In genomic region chrX:153685179-153685536, GRCh38 we compare ENCODE assay signal across 19 cellular contexts. TPM values are rescaled to one million over a fixed set of nuclear protein-coding genes. Genes with fewer than 3 reads are reported as not detected.
DNase-seq lines count a peak whose midpoint lies in the region; FAIRE-seq and TF ChIP-seq lines count a peak whose summit lies in the region.
"Had no signal": no experiment of that assay in that cellular context is flagged by ENCODE, and none has a peak within 500 bp of the region (broad histone marks: within the 10 kb centered on the region; RNA-seq: fewer than 3 reads in every experiment).

No MANE protein-coding gene starts in this region.

- peak overlapping the region; percentile 99 for H3K27ac ChIP-seq in WERI-Rb-1
- H3K27ac ChIP-seq: gastrocnemius medialis, tibial artery had no signal

- H3K9me3 ChIP-seq in WERI-Rb-1 (ENCODE audit: severe bottlenecking): peaks cover 10% of the 10 kb centered on the region
- H3K9me3 ChIP-seq in iPS-15b (ENCODE audit: control insufficient read depth, insufficient read depth, low read length): no peaks in the 10 kb centered on the region
- H3K9me3 ChIP-seq: gastrocnemius medialis, tibial artery had no signal

- no peak for DNase-seq in WERI-Rb-1
- DNase-seq in posterior vena cava (ENCODE audit: low spot score): peak; percentile 60
- DNase-seq in activated naive CD4-positive, alpha-beta T cell (lab: John Stamatoyannopoulos, UW): no peak
- DNase-seq in HTR-8/SVneo (ENCODE audit: insufficient read length, low spot score): no peak
- DNase-seq: activated CD4-positive, alpha-beta memory T cell treated with anti-CD3 and anti-CD28 coated beads, Interleukin-2, amount 10 ng/mL, durations not matched to agents 7 days and 5 days; activated T-cell treated with anti-CD3 and anti-CD28 coated beads, Interleukin-2, amount 50 U/mL, for 24 hours; Calu3; dermis blood vessel endothelial cell; erythroblast; NCI-H1436; RPMI8226; stimulated activated naive CD4-positive, alpha-beta T cell; T-helper 1 cell; tibial artery had no signal

- no peaks in the 10 kb centered on the region for H3K4me1 ChIP-seq in iPS-15b (ENCODE audit: control insufficient read depth, insufficient read depth, low read length)

- H3K9ac ChIP-seq in iPS-15b (ENCODE audit: low read depth, low read length): no peak overlapping the region

- H3K27me3 ChIP-seq in WERI-Rb-1 (ENCODE audit: insufficient read depth, low read depth, severe bottlenecking): peaks cover 8% of the 10 kb centered on the region
- H3K27me3 ChIP-seq in iPS-15b (ENCODE audit: control insufficient read depth, insufficient read depth, low read length): no peaks in the 10 kb centered on the region
- H3K27me3 ChIP-seq: gastrocnemius medialis, tibial artery had no signal

- TF ChIP-seq CTCF in WERI-Rb-1 (IDR thresholded peaks at IDR 0.05; ENCODE audit: low read depth, low read length): no peak

- no peak for FAIRE-seq in HTR-8/SVneo (lab: Jason Lieb, UNC)
- FAIRE-seq: GM19239 had no signal

- intact Hi-C loops in posterior vena cava (cut with DNase I): no loop called here

- H3K36me3 ChIP-seq in WERI-Rb-1: peaks cover 20% of the 10 kb centered on the region
- H3K36me3 ChIP-seq in iPS-15b (ENCODE audit: control insufficient read depth, insufficient read depth, low read length): peaks cover 3% of the 10 kb centered on the region
- H3K36me3 ChIP-seq: gastrocnemius medialis, tibial artery had no signal

- H3K4me3 ChIP-seq in WERI-Rb-1 (ENCODE audit: low read depth, low read length) (peak overlapping the region; percentile 64), iPS-15b (ENCODE audit: low read depth, low read length) (peak overlapping the region; percentile 43)
- H3K4me3 ChIP-seq: gastrocnemius medialis, lung, tibial artery had no signal

RNA-seq across cellular contexts. Expression of gene SLC6A8, which starts 2.6 kb away (rescaled TPM):
- total RNA-seq in posterior vena cava: 10 to 100 TPM; 33.5 to 42.3 TPM

RNA-seq across cellular contexts. Expression of gene PNCK, which starts 11.5 kb away (rescaled TPM):
- total RNA-seq in posterior vena cava: 10 to 100 TPM; 41.1 to 58.9 TPM
- total RNA-seq: dermis blood vessel endothelial cell; naive thymus-derived CD8-positive, alpha-beta T cell had no signal

RNA-seq across cellular contexts. Expression of gene DUSP9, which starts 38.2 kb away (rescaled TPM):
- not detected for total RNA-seq in posterior vena cava
- total RNA-seq: activated CD4-positive, alpha-beta memory T cell treated with anti-CD3 and anti-CD28 coated beads, Interleukin-2, amount 10 ng/mL, durations not matched to agents 7 days and 5 days; gastrocnemius medialis; naive thymus-derived CD8-positive, alpha-beta T cell had no signal

RNA-seq across cellular contexts. Expression of gene BCAP31, which starts 39.0 kb away (rescaled TPM):
- total RNA-seq in posterior vena cava: 100 to 1,000 TPM; 129 to 133 TPM

RNA-seq across cellular contexts. Expression of gene ABCD1, which starts 39.5 kb away (rescaled TPM):
- total RNA-seq in posterior vena cava: 10 to 100 TPM; 14.7 to 22.6 TPM
